ENCODE assay signal across 27 cellular contexts in the genomic region with DNA sequence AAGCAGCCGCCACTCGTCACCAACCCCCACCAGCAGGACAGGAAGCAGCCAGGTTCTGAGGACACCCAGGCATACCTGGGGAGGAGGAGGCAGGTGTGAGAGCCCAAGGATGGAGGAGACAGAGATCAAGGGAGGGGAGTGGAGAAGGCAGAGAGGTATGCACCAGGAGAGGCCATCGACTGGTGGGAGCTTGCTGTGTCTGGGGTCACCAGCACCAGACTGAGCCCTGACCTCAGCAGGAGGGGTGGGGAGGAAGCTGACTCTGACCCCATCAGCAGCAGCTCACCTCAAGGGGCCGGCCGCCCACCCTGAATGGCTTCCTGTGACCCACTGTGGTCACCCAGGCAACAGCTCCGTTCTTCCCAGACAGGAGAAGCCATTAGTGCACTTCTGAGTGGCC. TPM values are rescaled to one million over a fixed set of nuclear protein-coding genes. Genes with fewer than 3 reads are reported as not detected.
"Had no signal": no experiment of that assay in that cellular context is flagged by ENCODE, and none has a peak within 500 bp of the region (broad histone marks: within the 10 kb centered on the region; RNA-seq: fewer than 3 reads in every experiment).

No MANE protein-coding gene starts in this region.

- H3K4me1 Mint-ChIP-seq: activated naive CD4-positive, alpha-beta T cell treated with anti-CD3 and anti-CD28 coated beads, Interleukin-2, amount 50 U/mL, for 24 hours; naive B cell had no signal

- H3K27ac Mint-ChIP-seq: activated naive CD4-positive, alpha-beta T cell treated with anti-CD3 and anti-CD28 coated beads, Interleukin-2, amount 50 U/mL, for 24 hours; activated T-cell treated with anti-CD3 and anti-CD28 coated beads, Interleukin-2, amount 50 U/mL, for 72 hours; dendritic cell treated with granulocyte-macrophage colony-stimulating factor and Interleukin-4, amounts not matched to agents 40 ng/mL and 50 ng/mL, for 4 days; naive B cell; T-helper 1 cell treated with Interleukin-12 subunit alpha and Interleukin-12 subunit beta and Interleukin-4 antibody, amounts not matched to agents 30 μg/mL and 1 μg/mL, for 36 hours; WTC11 had no signal

- H3K9me3 Mint-ChIP-seq: activated naive CD4-positive, alpha-beta T cell treated with anti-CD3 and anti-CD28 coated beads, Interleukin-2, amount 50 U/mL, for 24 hours; activated T-cell treated with anti-CD3 and anti-CD28 coated beads, Interleukin-2, amount 50 U/mL, for 72 hours; dendritic cell treated with granulocyte-macrophage colony-stimulating factor and Interleukin-4, amounts not matched to agents 40 ng/mL and 50 ng/mL, for 4 days; T-helper 1 cell treated with Interleukin-12 subunit alpha and Interleukin-12 subunit beta and Interleukin-4 antibody, amounts not matched to agents 30 μg/mL and 1 μg/mL, for 36 hours had no signal

- H3K4me3 ChIP-seq: body of pancreas, cardiac muscle cell, hepatocyte, lower lobe of right lung, ovary, psoas muscle, tibial artery, uterus had no signal

- H3K36me3 Mint-ChIP-seq: activated naive CD4-positive, alpha-beta T cell treated with anti-CD3 and anti-CD28 coated beads, Interleukin-2, amount 50 U/mL, for 24 hours; naive B cell had no signal

- H3K4me3 Mint-ChIP-seq: activated naive CD4-positive, alpha-beta T cell treated with anti-CD3 and anti-CD28 coated beads, Interleukin-2, amount 50 U/mL, for 24 hours; activated T-cell treated with anti-CD3 and anti-CD28 coated beads, Interleukin-2, amount 50 U/mL, for 72 hours; dendritic cell treated with granulocyte-macrophage colony-stimulating factor and Interleukin-4, amounts not matched to agents 40 ng/mL and 50 ng/mL, for 4 days; naive B cell; T-helper 1 cell treated with Interleukin-12 subunit alpha and Interleukin-12 subunit beta and Interleukin-4 antibody, amounts not matched to agents 30 μg/mL and 1 μg/mL, for 36 hours; WTC11 had no signal

- H3K27ac ChIP-seq: body of pancreas, cardiac muscle cell, hepatocyte, lower lobe of right lung, ovary, psoas muscle, tibial artery, uterus had no signal

- DNase-seq: activated CD8-positive, alpha-beta memory T cell treated with anti-CD3 and anti-CD28 coated beads, Interleukin-2, amount 50 U/mL, for 4 hours; activated gamma-delta T cell treated with Interleukin-2 at 50 U/mL for 16 hours; activated T-cell treated with anti-CD3 and anti-CD28 coated beads, Interleukin-2, amount 50 U/mL, for 72 hours; anterior cingulate cortex; body of pancreas; effector memory CD4-positive, alpha-beta T cell; foreskin melanocyte; lower lobe of right lung; mesendoderm; naive B cell; psoas muscle; right cardiac atrium; stimulated activated CD4-positive, alpha-beta T cell treated with anti-CD3 and anti-CD28 coated beads, Interleukin-12 subunit alpha, Interleukin-12 subunit beta, amount 100 ng/mL, for 4 hours; stimulated activated CD4-positive, alpha-beta T cell treated with anti-CD3 and anti-CD28 coated beads, Interleukin-4, amount 100 ng/mL, for 4 hours; stimulated activated naive CD8-positive, alpha-beta T cell treated with anti-CD3 and anti-CD28 coated beads, Interleukin-15, Interleukin-2, amounts not matched to agents 100 U/mL and 50 U/mL, for 24 hours; substantia nigra; T1000 had no signal

RNA-seq across cellular contexts. Expression of a gene that starts 7.8 kb away (rescaled TPM):
- total RNA-seq: endothelial cell of umbilical vein had no signal
